Comparison of ENCODE assay signal across 19 cellular contexts in genomic region chr9:137683307-137683864, GRCh38.
DNase-seq lines count a peak whose midpoint lies in the region; ATAC-seq and TF ChIP-seq lines count a peak whose summit lies in the region.
"Had no signal": no experiment of that assay in that cellular context is flagged by ENCODE, and none has a peak within 500 bp of the region (broad histone marks: within the 10 kb centered on the region; RNA-seq: fewer than 3 reads in every experiment).

No MANE protein-coding gene starts in this region.

- ATAC-seq in activated B cell treated with CpG ODN at 0.5 μM for 24 hours (ENCODE audit: low read depth) (no peak), psoas muscle (peak; percentile 59 to 84 (median 75)), HG03460 (IDR thresholded peaks at IDR 0.05; ENCODE audit: unreplicated experiment) (no peak)
- ATAC-seq: Panc1 had no signal

- H3K4me1 ChIP-seq in psoas muscle, result peaks cover 22% of the 10 kb centered on the region

- peak; percentile 16 for DNase-seq in activated effector memory CD4-positive, alpha-beta T cell treated with anti-CD3 and anti-CD28 coated beads, Interleukin-2, amount 50 U/mL, for 16 hours
- no peak for DNase-seq in activated effector memory CD4-positive, alpha-beta T cell treated with Interleukin-2 at 50 U/mL for 16 hours
- DNase-seq in activated B cell treated with CpG ODN at 0.5 μM for 24 hours (no peak), psoas muscle (no peak), NCI-H2107 (lab: John Stamatoyannopoulos, UW) (no peak), dedifferentiated amniotic fluid mesenchymal stem cell (ENCODE audit: extremely low spot score) (no peak)
- DNase-seq: Caco-2, GM23248, MG63, NCI-H1105, NCI-H187, NCI-H2171, NCI-H446 treated with DMSO at 0.1 percent for 48 hours, Right ventricle myocardium superior, T-helper 1 cell had no signal

- WGBS in psoas muscle, 3 donors, result 62 to 74% (median 66%) methylated on average over 4 of the region's 4 CpGs

- peak overlapping the region; percentile 21 for H3K27ac ChIP-seq in psoas muscle
- H3K27ac ChIP-seq: GM23248 had no signal

- no peak overlapping the region for H3K4me3 ChIP-seq in psoas muscle
- H3K4me3 ChIP-seq: GM23248, MG63, SK-N-MC had no signal

- H3K27ac Mint-ChIP-seq in IgD-negative memory B cell (peak overlapping the region in 2 of 3 donors; percentile 43 to 63), activated B cell treated with CpG ODN at 0.5 μM for 24 hours (peak overlapping the region; percentile 66)

- intact Hi-C loops in activated B cell treated with CpG ODN at 0.5 μM for 24 hours (cut with micrococcal nuclease), result loop anchor here (2.0 kb wide), 1 partner anchor 31 kb away; no protein-coding TSS in a partner anchor
- intact Hi-C loops in psoas muscle (cut with DNase I), result no loop called here

- peak overlapping the region in 1 of 4 donors; percentile 62 for H3K4me3 Mint-ChIP-seq in IgD-negative memory B cell
- no peak overlapping the region for H3K4me3 Mint-ChIP-seq in activated B cell treated with CpG ODN at 0.5 μM for 24 hours

- H3K9me3 ChIP-seq in psoas muscle, result no peaks in the 10 kb centered on the region
- H3K9me3 ChIP-seq: Caco-2, MG63 had no signal

- H3K9me3 Mint-ChIP-seq in IgD-negative memory B cell (no peaks in the 10 kb centered on the region), activated B cell treated with CpG ODN at 0.5 μM for 24 hours (no peaks in the 10 kb centered on the region)

- TF ChIP-seq CTCF in activated B cell treated with CpG ODN at 0.5 μM for 24 hours (IDR thresholded peaks at IDR 0.05), result no peak
- no peak for TF ChIP-seq CTCF in psoas muscle (IDR thresholded peaks at IDR 0.05)

- H3K36me3 ChIP-seq in psoas muscle (ENCODE audit: insufficient read depth in 1 of 2, low read depth in 1 of 2), result no peaks in the 10 kb centered on the region

- CTCF ChIA-PET in activated B cell treated with CpG ODN at 0.5 μM for 24 hours (lab: Charles Lee), result interaction anchor here (1.1 to 1.4 kb wide), 4 partner anchors 10 to 62 kb away, joined by 3 to 5 read pairs (median 4); no protein-coding TSS in a partner anchor

- POLR2A ChIA-PET in activated B cell treated with CpG ODN at 0.5 μM for 24 hours (lab: Charles Lee), result interaction anchor here (0.7 to 3.0 kb wide), 3 partner anchors 25 to 80 kb away, joined by 3 to 15 read pairs (median 3); no protein-coding TSS in a partner anchor

- peaks cover 50 to 51% (median 50%) of the 10 kb centered on the region in 3 donors for H3K4me1 Mint-ChIP-seq in IgD-negative memory B cell
- peaks cover 72% of the 10 kb centered on the region for H3K4me1 Mint-ChIP-seq in activated B cell treated with CpG ODN at 0.5 μM for 24 hours

- H3K27me3 Mint-ChIP-seq in IgD-negative memory B cell, result no peaks in the 10 kb centered on the region
- no peaks in the 10 kb centered on the region for H3K27me3 Mint-ChIP-seq in activated B cell treated with CpG ODN at 0.5 μM for 24 hours

- no peaks in the 10 kb centered on the region for H3K27me3 ChIP-seq in psoas muscle (ENCODE audit: insufficient read depth in 3 of 3, low read length in 2 of 3)
- H3K27me3 ChIP-seq: MG63 had no signal

- no peaks in the 10 kb centered on the region for H3K36me3 Mint-ChIP-seq in IgD-negative memory B cell
- H3K36me3 Mint-ChIP-seq in activated B cell treated with CpG ODN at 0.5 μM for 24 hours (ENCODE audit: low read depth), result peaks cover 21% of the 10 kb centered on the region

Comparison
In these comparisons a context has a peak if more than half of its experiments do, and no peak if none do; other contexts are left out.
1. ATAC-seq: peak in psoas muscle (4 of 4); none in activated B cell treated with CpG ODN at 0.5 μM for 24 hours (single experiment) and HG03460 (single experiment).